In genomic region chr1:42765832-42766722, GRCh38 we compare ENCODE assay signal across 1 cellular context.
TF ChIP-seq lines count a peak whose summit lies in the region.

No MANE protein-coding gene starts in this region.

TF ChIP-seq in IMR-90, 13 proteins besides CTCF, POLR2A, EP300 and RAD21:
- TF ChIP-seq SMC3 (IDR thresholded peaks at IDR 0.05; ENCODE audit: low read depth, low read length) = 0 out of 2 replicates have a peak, but pooled peaks have one; percentile 19
- peak; percentile 67; the same call in 1 of the 2 replicates for TF ChIP-seq MXI1 (IDR thresholded peaks at IDR 0.05; ENCODE audit: borderline replicate concordance, low read depth, low read length)
- no peak for TF ChIP-seq MAFK (IDR thresholded peaks at IDR 0.05; ENCODE audit: low read depth, low read length)
- peak; percentile 63; the same call in 1 of the 2 replicates for TF ChIP-seq MAZ (IDR thresholded peaks at IDR 0.05; ENCODE audit: borderline replicate concordance, low read depth, low read length)
